ENCODE assay signal across 9 cellular contexts in genomic region chr16:80899804-80900592, GRCh38.
A peak's percentile ranks its signal among the peaks of the same experiment; 100 is the strongest.
DNase-seq lines count a peak whose midpoint lies in the region; ATAC-seq and TF ChIP-seq lines count a peak whose summit lies in the region.
"Had no signal": no experiment of that assay in that cellular context is flagged by ENCODE, and none has a peak within 500 bp of the region (broad histone marks: within the 10 kb centered on the region; RNA-seq: fewer than 3 reads in every experiment).

No MANE protein-coding gene starts in this region.

- H3K9me3 ChIP-seq in uterus = no peaks in the 10 kb centered on the region

- peaks cover 15% of the 10 kb centered on the region for H3K4me1 Mint-ChIP-seq in chondrocyte (ENCODE audit: low read depth)

- H3K9me3 Mint-ChIP-seq in chondrocyte (ENCODE audit: low read depth) = no peaks in the 10 kb centered on the region

- no peaks in the 10 kb centered on the region for H3K36me3 Mint-ChIP-seq in chondrocyte (ENCODE audit: low read depth)

- WGBS in lower leg skin, 2 donors = 47 to 48% methylated on average over 10 to 11 of the region's 11 CpGs

- H3K36me3 ChIP-seq in uterus = no peaks in the 10 kb centered on the region

- no peak for ATAC-seq in GM19395 (IDR thresholded peaks at IDR 0.05; ENCODE audit: unreplicated experiment)

- peak; percentile 48 for DNase-seq in NCI-H2029 treated with DMSO at 0.1 percent for 48 hours (lab: John Stamatoyannopoulos, UW)
- DNase-seq in chondrocyte (ENCODE audit: low spot score) = no peak
- DNase-seq in lower leg skin (ENCODE audit: low spot score in 2 of 2) = peak; percentile 41 to 84
- peak; percentile 61 to 63 for DNase-seq in uterus
- DNase-seq in activated CD4-positive, CD25-positive, alpha-beta regulatory T cell (lab: John Stamatoyannopoulos, UW) = no peak
- DNase-seq in stimulated activated CD4-positive, alpha-beta T cell treated with anti-CD3 and anti-CD28 coated beads, Interleukin-2, amount 100 ng/mL, for 48 hours = no peak
- DNase-seq: activated T-cell treated with anti-CD3 and anti-CD28 coated beads for 4 hours, NCI-H1930 had no signal

- H3K27me3 Mint-ChIP-seq in chondrocyte (ENCODE audit: low read depth) = no peaks in the 10 kb centered on the region

- H3K4me3 Mint-ChIP-seq in chondrocyte (ENCODE audit: unreplicated experiment) = peak overlapping the region; percentile 28

- peak overlapping the region in 1 of 2 donors; percentile 54 for H3K27ac ChIP-seq in uterus

- no peak for TF ChIP-seq CTCF in chondrocyte (IDR thresholded peaks at IDR 0.05)
- no peak for TF ChIP-seq CTCF in lower leg skin (IDR thresholded peaks at IDR 0.05)
- no peak for TF ChIP-seq CTCF in uterus (IDR thresholded peaks at IDR 0.05)

- H3K4me1 ChIP-seq in uterus = no peaks in the 10 kb centered on the region

- intact Hi-C loops in lower leg skin (cut with DNase I; ENCODE audit: low total_unique reads) = no loop called here
- intact Hi-C loops in uterus (cut with DNase I; ENCODE audit: low total_unique reads) = no loop called here

- no peaks in the 10 kb centered on the region for H3K27me3 ChIP-seq in uterus

- H3K4me3 ChIP-seq in lower leg skin (ENCODE audit: low read depth, poor library complexity, severe bottlenecking) (no peak overlapping the region), uterus (no peak overlapping the region)

- TF ChIP-seq POLR2A in lower leg skin (IDR thresholded peaks at IDR 0.05) (no peak), uterus (IDR thresholded peaks at IDR 0.05) (no peak)

- peak overlapping the region; percentile 72 for H3K27ac Mint-ChIP-seq in chondrocyte (ENCODE audit: unreplicated experiment)

Comparison
In these comparisons a context has a peak if more than half of its experiments do, and no peak if none do; other contexts are left out.
1. DNase-seq: peak in NCI-H2029 treated with DMSO at 0.1 percent for 48 hours (single experiment), lower leg skin (2 of 2) and uterus (2 of 2); none in chondrocyte (single experiment), activated CD4-positive, CD25-positive, alpha-beta regulatory T cell (0 of 4) and stimulated activated CD4-positive, alpha-beta T cell treated with anti-CD3 and anti-CD28 coated beads, Interleukin-2, amount 100 ng/mL, for 48 hours (0 of 2).